In the genomic region with DNA sequence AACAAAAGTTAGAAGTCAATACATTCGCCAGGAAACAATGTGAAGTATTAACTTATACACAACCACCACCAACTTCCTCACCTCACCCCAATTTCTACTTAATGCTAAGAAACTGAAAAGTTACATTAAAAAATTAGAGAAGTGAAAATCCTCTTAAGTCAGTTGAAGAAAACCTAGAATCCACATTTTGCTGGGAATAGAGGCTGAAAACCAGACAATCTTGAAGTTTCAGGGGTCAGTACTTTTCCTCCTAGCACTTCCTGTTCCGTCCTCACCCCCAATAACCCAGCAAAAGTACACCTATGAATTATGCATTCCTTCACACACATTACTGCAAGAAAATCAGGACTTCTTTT, we compare ENCODE assay signal across 9 cellular contexts. TPM values are rescaled to one million over a fixed set of nuclear protein-coding genes. Genes with fewer than 3 reads are reported as not detected.
DNase-seq lines count a peak whose midpoint lies in the region; ATAC-seq and TF ChIP-seq lines count a peak whose summit lies in the region.
"Had no signal": no experiment of that assay in that cellular context is flagged by ENCODE, and none has a peak within 500 bp of the region (broad histone marks: within the 10 kb centered on the region; RNA-seq: fewer than 3 reads in every experiment).

No MANE protein-coding gene starts in this region.

- no peak for DNase-seq in T-helper 2 cell treated with Interferon-gamma antibody and Interleukin-4, amounts not matched to agents 5 μg/mL and 100 μg/mL, for 36 hours (ENCODE audit: low spot score)
- DNase-seq in T-helper 2 cell, result no peak
- DNase-seq in NOMO-1 (lab: John Stamatoyannopoulos, UW; ENCODE audit: unreplicated experiment in 2 of 2), result peak; percentile 12 to 48
- DNase-seq in osteoblast (ENCODE audit: insufficient read length, low spot score, missing footprints), result no peak
- no peak for DNase-seq in head of caudate nucleus
- no peak for DNase-seq in COR-L47 (lab: John Stamatoyannopoulos, UW)
- DNase-seq: amniotic stem cell had no signal

- no peaks in the 10 kb centered on the region for H3K9me3 ChIP-seq in osteoblast (ENCODE audit: low read depth, low read length)

- peaks cover 50% of the 10 kb centered on the region for H4K20me1 ChIP-seq in osteoblast (ENCODE audit: insufficient read depth, low read length)

- peaks cover 14% of the 10 kb centered on the region for H3K36me3 Mint-ChIP-seq in T-helper 2 cell treated with Interferon-gamma antibody and Interleukin-4, amounts not matched to agents 5 μg/mL and 100 μg/mL, for 36 hours (ENCODE audit: low read depth)

- TF ChIP-seq CTCF in osteoblast (IDR thresholded peaks at IDR 0.05; ENCODE audit: extremely low read depth, low read depth, low read length), result no peak

- H3K27ac ChIP-seq in osteoblast (ENCODE audit: low read depth, low read length), result no peak overlapping the region

- H3K27ac Mint-ChIP-seq in T-helper 2 cell treated with Interferon-gamma antibody and Interleukin-4, amounts not matched to agents 5 μg/mL and 100 μg/mL, for 36 hours, result peak overlapping the region; percentile 85

- peaks cover 22% of the 10 kb centered on the region for H3K4me1 ChIP-seq in osteoblast (ENCODE audit: insufficient read depth, low read length)

- no peak overlapping the region for H2AFZ ChIP-seq in osteoblast (ENCODE audit: low read length)

- no peaks in the 10 kb centered on the region for H3K27me3 Mint-ChIP-seq in T-helper 2 cell treated with Interferon-gamma antibody and Interleukin-4, amounts not matched to agents 5 μg/mL and 100 μg/mL, for 36 hours (ENCODE audit: low read depth)

- H3K36me3 ChIP-seq in osteoblast (ENCODE audit: insufficient read depth, low read length), result no peaks in the 10 kb centered on the region

- intact Hi-C loops in head of caudate nucleus (cut with DNase I), result no loop called here

- peaks cover 64% of the 10 kb centered on the region for H3K4me1 Mint-ChIP-seq in T-helper 2 cell treated with Interferon-gamma antibody and Interleukin-4, amounts not matched to agents 5 μg/mL and 100 μg/mL, for 36 hours (ENCODE audit: low read depth)

- peak overlapping the region; percentile 79 for H3K4me3 Mint-ChIP-seq in T-helper 2 cell treated with Interferon-gamma antibody and Interleukin-4, amounts not matched to agents 5 μg/mL and 100 μg/mL, for 36 hours

- peaks cover 97% of the 10 kb centered on the region for H3K79me2 ChIP-seq in osteoblast (ENCODE audit: insufficient read depth, low read length)

- ATAC-seq in HG02588 (IDR thresholded peaks at IDR 0.05; ENCODE audit: unreplicated experiment) (peak; percentile 25), GM18520 (IDR thresholded peaks at IDR 0.05; ENCODE audit: unreplicated experiment) (no peak)

- H3K27me3 ChIP-seq in osteoblast (ENCODE audit: insufficient read depth, low read length), result no peaks in the 10 kb centered on the region

- H3K9me3 Mint-ChIP-seq in T-helper 2 cell treated with Interferon-gamma antibody and Interleukin-4, amounts not matched to agents 5 μg/mL and 100 μg/mL, for 36 hours, result no peaks in the 10 kb centered on the region

- no peak overlapping the region for H3K4me3 ChIP-seq in osteoblast (ENCODE audit: insufficient read depth, low read length)

- H3K4me2 ChIP-seq in osteoblast (ENCODE audit: insufficient read depth, low read length), result peak overlapping the region; percentile 32

RNA-seq across cellular contexts. Expression of a gene that starts 6.3 kb away (rescaled TPM):
- total RNA-seq in osteoblast, result 97.5 and 99.5 TPM in 2 replicates

Comparison
In these comparisons a context has a peak if more than half of its experiments do, and no peak if none do; other contexts are left out.
1. DNase-seq: peak in NOMO-1 (2 of 2); none in T-helper 2 cell treated with Interferon-gamma antibody and Interleukin-4, amounts not matched to agents 5 μg/mL and 100 μg/mL, for 36 hours (single experiment), T-helper 2 cell (0 of 5), osteoblast (single experiment), head of caudate nucleus (0 of 42) and COR-L47 (single experiment).